In the genomic region with DNA sequence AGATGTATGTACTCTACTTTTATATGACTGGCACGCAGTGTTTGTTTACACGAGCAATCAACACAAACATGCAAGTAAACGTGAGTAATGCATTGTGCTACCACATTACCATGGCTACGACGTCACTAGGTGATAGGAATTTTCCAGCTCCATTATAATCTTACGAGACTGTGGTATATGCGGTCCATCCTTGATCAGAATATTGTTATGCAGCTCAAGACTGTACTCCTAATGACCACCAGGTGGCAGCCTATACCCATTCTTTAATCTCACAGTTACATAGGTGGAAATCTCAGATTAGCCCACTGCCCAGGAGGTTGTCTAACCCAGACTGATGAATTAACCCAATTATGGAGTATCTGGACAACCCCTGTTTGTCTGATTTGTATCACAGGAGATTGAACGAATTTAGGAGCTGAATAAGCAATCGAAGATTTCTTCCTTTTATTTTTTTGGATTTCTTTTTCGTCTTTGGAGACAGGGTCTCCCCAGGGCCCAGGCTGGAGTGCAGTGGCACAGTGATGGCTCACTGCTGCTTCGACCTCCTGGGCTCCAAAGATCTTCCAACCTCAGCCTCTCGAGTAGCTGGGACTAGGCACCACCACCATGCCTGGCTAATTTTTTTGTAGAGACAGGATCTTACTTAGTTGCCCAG, we compare ENCODE assay signal across 8 cellular contexts. TPM values are rescaled to one million over a fixed set of nuclear protein-coding genes. Genes with fewer than 3 reads are reported as not detected.
DNase-seq lines count a peak whose midpoint lies in the region; ATAC-seq and TF ChIP-seq lines count a peak whose summit lies in the region.

No MANE protein-coding gene starts in this region.

- no peaks in the 10 kb centered on the region for H3K9me3 ChIP-seq in psoas muscle

- peak; percentile 91 for TF ChIP-seq CTCF in psoas muscle (IDR thresholded peaks at IDR 0.05)

- intact Hi-C loops in head of caudate nucleus (cut with DNase I) (loop anchor here (1.0 to 10.0 kb wide), 2 partner anchors 79 to 151 kb away; no protein-coding TSS in a partner anchor), psoas muscle (cut with DNase I) (loop anchor here in 1 of 2 donors (1.0 to 5.0 kb wide), 2 partner anchors 79 to 149 kb away; no protein-coding TSS in a partner anchor)

- no peak overlapping the region for H3K27ac ChIP-seq in psoas muscle

- no peaks in the 10 kb centered on the region for H3K27me3 ChIP-seq in psoas muscle (ENCODE audit: insufficient read depth in 3 of 3, low read length in 2 of 3)

- H3K4me1 ChIP-seq in psoas muscle: no peaks in the 10 kb centered on the region

- H3K27me3 Mint-ChIP-seq in activated naive CD8-positive, alpha-beta T cell treated with anti-CD3 and anti-CD28 coated beads for 36 hours: no peaks in the 10 kb centered on the region

- H3K4me3 ChIP-seq in psoas muscle: no peak overlapping the region

- no peak overlapping the region for H3K27ac Mint-ChIP-seq in activated naive CD8-positive, alpha-beta T cell treated with anti-CD3 and anti-CD28 coated beads for 36 hours

- no peak overlapping the region for H3K4me3 Mint-ChIP-seq in activated naive CD8-positive, alpha-beta T cell treated with anti-CD3 and anti-CD28 coated beads for 36 hours

- 27 to 29% (median 29%) methylated on average over 12 of the region's 12 CpGs for WGBS in psoas muscle, 3 donors

- H3K36me3 ChIP-seq in psoas muscle (ENCODE audit: insufficient read depth in 1 of 2, low read depth in 1 of 2): no peaks in the 10 kb centered on the region

- in situ Hi-C loops in G401 (cut with HindIII; ENCODE audit: low sequenced_read_pairs) (no loop called here), SK-MEL-5 (cut with HindIII; ENCODE audit: low pct_unique_long_range_greater_than_20kb, low sequenced_read_pairs) (no loop called here)

- H3K4me1 Mint-ChIP-seq in activated naive CD8-positive, alpha-beta T cell treated with anti-CD3 and anti-CD28 coated beads for 36 hours: peaks cover 50% of the 10 kb centered on the region

- ATAC-seq in psoas muscle: peak; percentile 68 to 82 (median 72)

- H3K36me3 Mint-ChIP-seq in activated naive CD8-positive, alpha-beta T cell treated with anti-CD3 and anti-CD28 coated beads for 36 hours: peaks cover 6% of the 10 kb centered on the region

- peak; percentile 75 for DNase-seq in G401 (ENCODE audit: low spot score)
- peak; percentile 63 for DNase-seq in HCEC 1CT
- peak; percentile 40 for DNase-seq in NCI-H1092 (lab: John Stamatoyannopoulos, UW)
- peak; percentile 81 for DNase-seq in SK-MEL-5 (ENCODE audit: low read depth, low spot score)
- peak; percentile 46 for DNase-seq in activated naive CD8-positive, alpha-beta T cell treated with anti-CD3 and anti-CD28 coated beads for 36 hours
- peak in 37 of 42 donors; percentile 21 to 90 (median 71) for DNase-seq in head of caudate nucleus
- DNase-seq in psoas muscle: no peak
- no peak for DNase-seq in GM19238 (ENCODE audit: insufficient read length, low spot score)

- no peaks in the 10 kb centered on the region for H3K9me3 Mint-ChIP-seq in activated naive CD8-positive, alpha-beta T cell treated with anti-CD3 and anti-CD28 coated beads for 36 hours

RNA-seq across cellular contexts. Expression of gene TESPA1, which starts 8.7 kb away (rescaled TPM):
- not detected in 2 replicates for total RNA-seq in G401 (2014; rRNA removed; shearing (Covaris generic))
- not detected in 2 replicates for total RNA-seq in SK-MEL-5 (2014; rRNA removed; shearing (Covaris generic))
- polyA plus RNA-seq in SK-MEL-5 (2015; cell fraction: cytosol; rRNA removed): not detected in 2 replicates
- polyA plus RNA-seq in SK-MEL-5 (2015; cell fraction: nucleus; rRNA removed): not detected in 2 replicates
- total RNA-seq in activated naive CD8-positive, alpha-beta T cell treated with anti-CD3 and anti-CD28 coated beads for 36 hours: 10 to 100 TPM; 92.6 to 95.9 TPM
- total RNA-seq in psoas muscle: under 1 TPM in 2 of 4 donors, not detected in 2; 0.54 to 0.61 TPM
- polyA plus RNA-seq in psoas muscle: under 1 TPM; 0.08 to 0.87 (median 0.17) TPM

RNA-seq across cellular contexts. Expression of gene NEUROD4, which starts 26.5 kb away (rescaled TPM):
- not detected in 2 replicates for total RNA-seq in G401 (2014; rRNA removed; shearing (Covaris generic))
- total RNA-seq in SK-MEL-5 (2014; rRNA removed; shearing (Covaris generic)): not detected in 2 replicates
- polyA plus RNA-seq in SK-MEL-5 (2015; cell fraction: cytosol; rRNA removed): not detected in 2 replicates
- not detected in 2 replicates for polyA plus RNA-seq in SK-MEL-5 (2015; cell fraction: nucleus; rRNA removed)
- not detected for total RNA-seq in activated naive CD8-positive, alpha-beta T cell treated with anti-CD3 and anti-CD28 coated beads for 36 hours
- total RNA-seq in psoas muscle: not detected
- polyA plus RNA-seq in psoas muscle: not detected

Comparison
In these comparisons a context has a peak if more than half of its experiments do, and no peak if none do; other contexts are left out.
1. DNase-seq: peak in G401 (single experiment), HCEC 1CT (single experiment), NCI-H1092 (single experiment), SK-MEL-5 (single experiment), activated naive CD8-positive, alpha-beta T cell treated with anti-CD3 and anti-CD28 coated beads for 36 hours (single experiment) and head of caudate nucleus (37 of 42); none in psoas muscle (0 of 2) and GM19238 (single experiment).
2. RNA of gene TESPA1, which starts 8.7 kb away (total RNA-seq): 92.6 to 95.9 TPM in activated naive CD8-positive, alpha-beta T cell treated with anti-CD3 and anti-CD28 coated beads for 36 hours; 0.54 to 0.61 TPM in psoas muscle, not detected in G401 and not detected in SK-MEL-5; every median in the first group is over 10 times any median in the second.